Comparison of ENCODE assay signal across 19 cellular contexts in genomic region chr13:23963947-23964346, GRCh38.
DNase-seq lines count a peak whose midpoint lies in the region; ATAC-seq and TF ChIP-seq lines count a peak whose summit lies in the region.
"Had no signal": no experiment of that assay in that cellular context is flagged by ENCODE, and none has a peak within 500 bp of the region (broad histone marks: within the 10 kb centered on the region; RNA-seq: fewer than 3 reads in every experiment).

No MANE protein-coding gene starts in this region.

- no peak for DNase-seq in activated CD4-positive, alpha-beta memory T cell treated with anti-CD3 and anti-CD28 coated beads for 36 hours
- DNase-seq in foreskin fibroblast (peak; percentile 18 to 56), foreskin melanocyte (no peak), GM03348 (ENCODE audit: low spot score) (no peak), left ventricle myocardium superior (no peak)
- no peak for DNase-seq in activated CD4-positive, alpha-beta T cell treated with anti-CD3 and anti-CD28 coated beads, Interleukin-2, amount 50 U/mL, for 1 hour
- DNase-seq: activated CD8-positive, alpha-beta memory T cell treated with anti-CD3 and anti-CD28 coated beads for 24 hours; activated effector memory CD4-positive, alpha-beta T cell treated with anti-CD3 and anti-CD28 coated beads, Interleukin-2, amount 50 U/mL, for 16 hours; hypothalamus; KBM-7; MV-4-11; NCI-H2029 treated with DMSO at 0.1 percent for 48 hours; NCI-H446 treated with DMSO at 0.1 percent for 48 hours; psoas muscle; spleen; stimulated activated CD8-positive, alpha-beta memory T cell treated with anti-CD3 and anti-CD28 coated beads, Interleukin-4, amount 100 ng/mL, for 48 hours had no signal

- ATAC-seq in GM18502 (IDR thresholded peaks at IDR 0.05; ENCODE audit: poor library complexity, unreplicated experiment) (peak; percentile 42), GM21619 (IDR thresholded peaks at IDR 0.05; ENCODE audit: unreplicated experiment) (peak; percentile 34), left ventricle myocardium superior (no peak)
- ATAC-seq: psoas muscle had no signal

- CTCF ChIA-PET in activated CD4-positive, alpha-beta memory T cell treated with anti-CD3 and anti-CD28 coated beads for 36 hours (lab: Charles Lee): no interaction called here

- H3K27ac Mint-ChIP-seq in activated CD4-positive, alpha-beta memory T cell treated with anti-CD3 and anti-CD28 coated beads for 36 hours: peak overlapping the region; percentile 68
- H3K27ac Mint-ChIP-seq: neural progenitor cell had no signal

- POLR2A ChIA-PET in activated CD4-positive, alpha-beta memory T cell treated with anti-CD3 and anti-CD28 coated beads for 36 hours (lab: Charles Lee): no interaction called here

- no peaks in the 10 kb centered on the region for H3K27me3 Mint-ChIP-seq in activated CD4-positive, alpha-beta memory T cell treated with anti-CD3 and anti-CD28 coated beads for 36 hours

- no peaks in the 10 kb centered on the region for H3K9me3 Mint-ChIP-seq in activated CD4-positive, alpha-beta memory T cell treated with anti-CD3 and anti-CD28 coated beads for 36 hours
- H3K9me3 Mint-ChIP-seq: neural progenitor cell had no signal

- TF ChIP-seq CTCF in foreskin fibroblast (IDR thresholded peaks at IDR 0.05; ENCODE audit: low read depth, low read length): no peak

- no peak overlapping the region for H3K4me3 ChIP-seq in foreskin fibroblast (ENCODE audit: low read depth in 1 of 2, low read length in 2 of 2)
- H3K4me3 ChIP-seq: neural progenitor cell, psoas muscle, spleen had no signal

- intact Hi-C loops in activated CD4-positive, alpha-beta memory T cell treated with anti-CD3 and anti-CD28 coated beads for 36 hours (cut with micrococcal nuclease): loop anchor here (2.0 kb wide), 1 partner anchor 579 kb away; no protein-coding TSS in a partner anchor
- intact Hi-C loops in left ventricle myocardium superior (cut with micrococcal nuclease): no loop called here

- no peaks in the 10 kb centered on the region for H3K36me3 Mint-ChIP-seq in activated CD4-positive, alpha-beta memory T cell treated with anti-CD3 and anti-CD28 coated beads for 36 hours
- H3K36me3 Mint-ChIP-seq: neural progenitor cell had no signal

- H3K4me1 Mint-ChIP-seq in activated CD4-positive, alpha-beta memory T cell treated with anti-CD3 and anti-CD28 coated beads for 36 hours (ENCODE audit: low read depth): peaks cover 38% of the 10 kb centered on the region
- H3K4me1 Mint-ChIP-seq: neural progenitor cell had no signal

- H3K4me3 Mint-ChIP-seq in activated CD4-positive, alpha-beta memory T cell treated with anti-CD3 and anti-CD28 coated beads for 36 hours: no peak overlapping the region
- H3K4me3 Mint-ChIP-seq: neural progenitor cell had no signal

Comparison
In these comparisons a context has a peak if more than half of its experiments do, and no peak if none do; other contexts are left out.
1. DNase-seq: peak in foreskin fibroblast (2 of 2); none in activated CD4-positive, alpha-beta memory T cell treated with anti-CD3 and anti-CD28 coated beads for 36 hours (single experiment), foreskin melanocyte (single experiment), GM03348 (single experiment), activated CD4-positive, alpha-beta T cell treated with anti-CD3 and anti-CD28 coated beads, Interleukin-2, amount 50 U/mL, for 1 hour (single experiment) and left ventricle myocardium superior (single experiment).